In genomic region chr4:17511950-17512795, GRCh38 we compare ENCODE assay signal across 8 cellular contexts. TPM values are rescaled to one million over a fixed set of nuclear protein-coding genes. Genes with fewer than 3 reads are reported as not detected.
DNase-seq lines count a peak whose midpoint lies in the region; ATAC-seq and TF ChIP-seq lines count a peak whose summit lies in the region.

TSS of gene QDPR (minus strand) at chr4:17512090. CDS start at chr4:17512054, 36 bp downstream.

- H3K27ac Mint-ChIP-seq in activated CD8-positive, alpha-beta memory T cell treated with anti-CD3 and anti-CD28 coated beads, Interleukin-2, amount 10 ng/mL, durations not matched to agents 7 days and 5 days, result peak within 1 kb of the TSS; percentile 88
- H3K27ac Mint-ChIP-seq in endodermal cell, result peak within 1 kb of the TSS; percentile 57

- H3K9me3 ChIP-seq in endodermal cell (ENCODE audit: control insufficient read depth, low read length), result no peaks in the 10 kb centered on the region
- H3K9me3 ChIP-seq in mesodermal cell (ENCODE audit: control insufficient read depth, low read length), result no peaks in the 10 kb centered on the region

- POLR2A ChIA-PET in BJ (lab: Charles Lee), result no interaction called here

- H3K36me3 Mint-ChIP-seq in activated CD8-positive, alpha-beta memory T cell treated with anti-CD3 and anti-CD28 coated beads, Interleukin-2, amount 10 ng/mL, durations not matched to agents 7 days and 5 days, result peaks cover 12% of the 10 kb centered on the region
- peaks cover 12% of the 10 kb centered on the region for H3K36me3 Mint-ChIP-seq in endodermal cell (ENCODE audit: low read depth)

- peak; percentile 13 for DNase-seq in BJ (ENCODE audit: low read depth)
- peak; percentile 76 for DNase-seq in NCI-H774 (lab: John Stamatoyannopoulos, UW)
- DNase-seq in activated CD8-positive, alpha-beta memory T cell treated with anti-CD3 and anti-CD28 coated beads, Interleukin-2, amount 10 ng/mL, durations not matched to agents 7 days and 5 days, result peak; percentile 84
- DNase-seq in endodermal cell, result peak; percentile 93
- DNase-seq in stimulated activated CD8-positive, alpha-beta memory T cell treated with anti-CD3 and anti-CD28 coated beads, Interleukin-15, amount 100 ng/mL, for 4 hours (ENCODE audit: low read depth in 2 of 2), result peak; percentile 37 to 49

- in situ Hi-C loops in GM18951 (cut with MboI; ENCODE audit: low sequenced_read_pairs, unreplicated experiment), result no loop called here

- peaks cover 13% of the 10 kb centered on the region for H3K27me3 Mint-ChIP-seq in activated CD8-positive, alpha-beta memory T cell treated with anti-CD3 and anti-CD28 coated beads, Interleukin-2, amount 10 ng/mL, durations not matched to agents 7 days and 5 days
- peaks cover 54% of the 10 kb centered on the region for H3K27me3 Mint-ChIP-seq in endodermal cell (ENCODE audit: insufficient read depth)

- TF ChIP-seq CTCF in BJ (IDR thresholded peaks at IDR 0.05; ENCODE audit: insufficient read depth, low read depth, low read length) (peak; percentile 41), endodermal cell (conservative IDR thresholded peaks at IDR 0.05) (peak; percentile 64)

- WGBS in endodermal cell (ENCODE audit: insufficient coverage in 1 of 2, insufficient read length in 1 of 2), 2 experiments, result 4 to 13% methylated on average over 22 to 65 of the region's 65 CpGs
- 4% methylated on average over 18 to 43 of the region's 65 CpGs for WGBS in mesodermal cell (ENCODE audit: insufficient coverage in 2 of 2), 2 experiments

- H3K9me3 Mint-ChIP-seq in activated CD8-positive, alpha-beta memory T cell treated with anti-CD3 and anti-CD28 coated beads, Interleukin-2, amount 10 ng/mL, durations not matched to agents 7 days and 5 days (ENCODE audit: low read depth), result no peaks in the 10 kb centered on the region
- no peaks in the 10 kb centered on the region for H3K9me3 Mint-ChIP-seq in endodermal cell

- H3K4me1 Mint-ChIP-seq in activated CD8-positive, alpha-beta memory T cell treated with anti-CD3 and anti-CD28 coated beads, Interleukin-2, amount 10 ng/mL, durations not matched to agents 7 days and 5 days, result peaks cover 29% of the 10 kb centered on the region
- H3K4me1 Mint-ChIP-seq in endodermal cell, result peaks cover 22% of the 10 kb centered on the region

- H3K4me3 Mint-ChIP-seq in activated CD8-positive, alpha-beta memory T cell treated with anti-CD3 and anti-CD28 coated beads, Interleukin-2, amount 10 ng/mL, durations not matched to agents 7 days and 5 days, result peak within 1 kb of the TSS; percentile 89
- H3K4me3 Mint-ChIP-seq in endodermal cell, result peak within 1 kb of the TSS; percentile 69

- H3K27me3 ChIP-seq in BJ (ENCODE audit: control insufficient read depth, insufficient read depth, low read length) (peaks cover 6% of the 10 kb centered on the region), endodermal cell (ENCODE audit: control insufficient read depth, insufficient read depth, low read length, poor library complexity, severe bottlenecking) (no peaks in the 10 kb centered on the region)

- CTCF ChIA-PET in BJ (lab: Yijun Ruan, JAX), result no interaction called here
- CTCF ChIA-PET in activated CD8-positive, alpha-beta memory T cell treated with anti-CD3 and anti-CD28 coated beads, Interleukin-2, amount 10 ng/mL, durations not matched to agents 7 days and 5 days (lab: Charles Lee), result interaction anchor here (0.9 to 2.2 kb wide), 6 partner anchors 10 to 120 kb away, joined by 3 to 9 read pairs (median 4); no protein-coding TSS in a partner anchor

- H3K36me3 ChIP-seq in BJ (ENCODE audit: control insufficient read depth, insufficient read depth, low read length) (peaks cover 2% of the 10 kb centered on the region; the same call in 1 of the 2 replicates), endodermal cell (ENCODE audit: control insufficient read depth, insufficient read depth, low read length) (peaks cover 17% of the 10 kb centered on the region), mesodermal cell (ENCODE audit: control insufficient read depth, insufficient read depth, low read length) (peaks cover 23% of the 10 kb centered on the region)

- H3K27ac ChIP-seq in endodermal cell (ENCODE audit: low read depth, low read length), result no peak within 1 kb of the TSS
- peak within 1 kb of the TSS; percentile 20 for H3K27ac ChIP-seq in mesodermal cell (ENCODE audit: low read depth, low read length, severe bottlenecking)

- H3K9ac ChIP-seq in endodermal cell (ENCODE audit: extremely low read depth, low read length, poor library complexity, severe bottlenecking), result peak within 1 kb of the TSS; percentile 16

- peak within 1 kb of the TSS; percentile 54 for H3K4me3 ChIP-seq in BJ (ENCODE audit: low read depth, low read length)
- peak within 1 kb of the TSS; percentile 80 for H3K4me3 ChIP-seq in endodermal cell (ENCODE audit: low read length)
- peak within 1 kb of the TSS; percentile 72 for H3K4me3 ChIP-seq in mesodermal cell (ENCODE audit: extremely low read depth, insufficient read depth, low read length, poor library complexity, severe bottlenecking)

- H3K4me1 ChIP-seq in endodermal cell (ENCODE audit: control insufficient read depth, insufficient read depth, low read length) (no peaks in the 10 kb centered on the region), mesodermal cell (ENCODE audit: control insufficient read depth, insufficient read depth, low read length, poor library complexity, severe bottlenecking) (peaks cover 8% of the 10 kb centered on the region)

- peak; percentile 77 for TF ChIP-seq POLR2A in GM18951 (IDR thresholded peaks at IDR 0.05; ENCODE audit: extremely low read depth, insufficient read depth, insufficient read length)

- peak; percentile 92 for ATAC-seq in HG03159 (IDR thresholded peaks at IDR 0.05; ENCODE audit: unreplicated experiment)
- ATAC-seq in activated CD8-positive, alpha-beta memory T cell treated with anti-CD3 and anti-CD28 coated beads, Interleukin-2, amount 10 ng/mL, durations not matched to agents 7 days and 5 days, result peak; percentile 98

RNA-seq across cellular contexts. Expression of gene QDPR, which starts in this region (rescaled TPM):
- 23.7 and 26.6 TPM in 2 replicates for polyA plus RNA-seq in BJ (2011; rRNA removed)
- 18.5 and 26.4 TPM in 2 replicates for polyA minus RNA-seq in BJ (2011; rRNA and poly(A)+ RNA removed)
- 10 to 100 TPM; 24.6 to 25.8 TPM for total RNA-seq in activated CD8-positive, alpha-beta memory T cell treated with anti-CD3 and anti-CD28 coated beads, Interleukin-2, amount 10 ng/mL, durations not matched to agents 7 days and 5 days
- 10 to 100 TPM; 28.2 to 36.3 TPM for total RNA-seq in endodermal cell
- polyA plus RNA-seq in endodermal cell (2013, experiment 1 of 2), result 29.0 TPM
- polyA plus RNA-seq in endodermal cell (2013, experiment 2 of 2), result 28.5 TPM
- 32.2 TPM for polyA plus RNA-seq in mesodermal cell (2013, experiment 1 of 2)
- 33.9 TPM for polyA plus RNA-seq in mesodermal cell (2013, experiment 2 of 2)

Comparison
In these comparisons a context has a peak if more than half of its experiments do, and no peak if none do; other contexts are left out.
1. DNase-seq: peak in every context shown above with its lines; median percentile 93 in endodermal cell; 84 in activated CD8-positive, alpha-beta memory T cell treated with anti-CD3 and anti-CD28 coated beads, Interleukin-2, amount 10 ng/mL, durations not matched to agents 7 days and 5 days; 76 in NCI-H774; 43 in stimulated activated CD8-positive, alpha-beta memory T cell treated with anti-CD3 and anti-CD28 coated beads, Interleukin-15, amount 100 ng/mL, for 4 hours; 13 in BJ.